ENCODE assay signal across 1 cellular context in genomic region chr1:209648366-209648765, GRCh38.
TF ChIP-seq lines count a peak whose summit lies in the region.

No MANE protein-coding gene starts in this region.

TF ChIP-seq in IMR-90, 13 proteins besides CTCF, POLR2A, EP300 and RAD21 (continued from another document):
- no peak for TF ChIP-seq NFE2L2 (IDR thresholded peaks at IDR 0.05; ENCODE audit: low read depth, low read length)
- TF ChIP-seq MAZ (IDR thresholded peaks at IDR 0.05; ENCODE audit: borderline replicate concordance, low read depth, low read length): no peak
- TF ChIP-seq FOS (IDR thresholded peaks at IDR 0.05; ENCODE audit: low read depth, low read length): no peak
